ENCODE assay signal across 10 cellular contexts in the genomic region with DNA sequence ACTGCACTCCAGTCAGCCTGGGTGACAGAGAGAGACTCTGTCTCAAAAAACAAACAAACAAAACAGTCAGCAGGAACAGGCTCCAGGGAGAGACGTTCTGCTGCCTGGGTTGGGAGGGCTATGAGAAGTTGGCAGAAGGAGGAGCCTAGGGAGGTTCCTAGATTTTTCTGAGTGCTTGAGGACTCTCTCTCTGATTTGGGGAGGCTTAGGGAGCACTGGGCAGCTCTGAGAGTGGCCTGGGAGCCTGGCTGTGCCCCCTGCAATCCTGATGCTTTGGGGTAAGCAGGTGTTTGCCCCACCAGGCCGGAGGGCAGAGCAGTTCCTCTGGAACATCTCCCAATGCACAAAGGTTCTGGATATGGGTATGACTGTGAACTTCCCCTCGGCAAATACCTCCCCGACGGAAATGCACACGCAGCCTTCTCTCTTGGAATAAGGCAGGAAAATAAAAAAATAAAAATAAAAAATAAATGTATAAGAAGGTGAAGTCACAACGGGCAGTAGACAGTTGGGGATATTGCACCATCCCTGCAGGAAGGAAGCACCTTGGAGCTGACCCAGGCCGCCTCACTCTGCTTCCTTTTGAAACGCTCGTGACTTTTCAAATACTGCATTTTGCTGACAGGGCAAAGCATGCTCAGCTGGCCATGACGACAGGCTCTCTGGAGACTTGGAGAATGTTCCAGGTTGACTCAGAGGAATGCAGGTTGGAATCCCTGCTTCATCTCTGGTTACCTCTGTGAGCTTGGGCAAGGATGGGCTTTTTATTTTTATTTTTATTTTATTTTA. TPM values are rescaled to one million over a fixed set of nuclear protein-coding genes. Genes with fewer than 3 reads are reported as not detected.
A peak's percentile ranks its signal among the peaks of the same experiment; 100 is the strongest.
DNase-seq lines count a peak whose midpoint lies in the region; TF ChIP-seq lines count a peak whose summit lies in the region.
"Had no signal": no experiment of that assay in that cellular context is flagged by ENCODE, and none has a peak within 500 bp of the region (broad histone marks: within the 10 kb centered on the region; RNA-seq: fewer than 3 reads in every experiment).

No MANE protein-coding gene starts in this region.

- TF ChIP-seq CTCF in coronary artery (IDR thresholded peaks at IDR 0.05) (no peak), liver (IDR thresholded peaks at IDR 0.05; ENCODE audit: low read depth, low read length, missing input control) (no peak), vagina (IDR thresholded peaks at IDR 0.05) (no peak)

- no peaks in the 10 kb centered on the region for H3K9me3 ChIP-seq in liver (ENCODE audit: control insufficient read depth in 4 of 4, low read length in 3 of 4)
- H3K9me3 ChIP-seq in vagina, result no peaks in the 10 kb centered on the region

- WGBS in liver, result 36% methylated on average over 11 of the region's 11 CpGs

- peak; percentile 36 for DNase-seq in NCI-H510A treated with DMSO at 0.1 percent for 48 hours (lab: John Stamatoyannopoulos, UW)
- DNase-seq in NCI-H510A (lab: John Stamatoyannopoulos, UW), result no peak
- no peak for DNase-seq in coronary artery (ENCODE audit: low spot score)
- DNase-seq in vagina (ENCODE audit: extremely low spot score in 2 of 2), result no peak
- no peak for DNase-seq in activated gamma-delta T cell (lab: John Stamatoyannopoulos, UW)
- no peak for DNase-seq in NCI-H2227 treated with DMSO at 0.1 percent for 48 hours (lab: John Stamatoyannopoulos, UW)
- DNase-seq in NCI-H748 treated with DMSO at 0.1 percent for 48 hours (lab: John Stamatoyannopoulos, UW), result no peak
- DNase-seq: activated gamma-delta T cell treated with Interleukin-2 at 50 U/mL for 16 hours, naive B cell had no signal

- no peak overlapping the region for H3K4me3 ChIP-seq in coronary artery
- H3K4me3 ChIP-seq in liver (ENCODE audit: low read depth in 1 of 3, low read length in 3 of 3), result no peak overlapping the region
- H3K4me3 ChIP-seq in vagina, result no peak overlapping the region

- TF ChIP-seq RAD21 in liver (IDR thresholded peaks at IDR 0.05), result no peak

- TF ChIP-seq POLR2A in vagina (IDR thresholded peaks at IDR 0.05), result no peak

- H3K4me1 ChIP-seq in liver (ENCODE audit: control insufficient read depth in 4 of 4, insufficient read depth in 4 of 4, low read length in 3 of 4), result no peaks in the 10 kb centered on the region
- H3K4me1 ChIP-seq in vagina, result peaks cover 35% of the 10 kb centered on the region

- H3K27me3 ChIP-seq in liver (ENCODE audit: control insufficient read depth in 4 of 4, insufficient read depth in 4 of 4, low read length in 3 of 4) (no peaks in the 10 kb centered on the region), vagina (no peaks in the 10 kb centered on the region)

- H3K36me3 ChIP-seq in liver (ENCODE audit: control insufficient read depth in 4 of 4, insufficient read depth in 3 of 4, low read depth in 1 of 4, low read length in 3 of 4) (no peaks in the 10 kb centered on the region), vagina (no peaks in the 10 kb centered on the region)

- intact Hi-C loops in vagina (cut with DNase I), result no loop called here

- no peak overlapping the region for H3K9ac ChIP-seq in liver (ENCODE audit: low read depth in 1 of 2, low read length in 2 of 2)

- H3K27ac ChIP-seq in coronary artery (peak overlapping the region; percentile 68 to 74), liver (ENCODE audit: low read depth in 1 of 2, low read length in 2 of 2) (peak overlapping the region; percentile 48 to 70), vagina (peak overlapping the region; percentile 75)

TF ChIP-seq in liver, 16 proteins besides CTCF, POLR2A, EP300 and RAD21:
- TF ChIP-seq FOXA1 (IDR thresholded peaks at IDR 0.05) (no peak), YY1 (IDR thresholded peaks at IDR 0.05) (no peak), SP1 (IDR thresholded peaks at IDR 0.05) (peak; percentile 14), HNF4A (conservative IDR thresholded peaks at IDR 0.05) (no peak), EGR1 (IDR thresholded peaks at IDR 0.05; ENCODE audit: low read depth in 2 of 2) (no peak), GABPA (IDR thresholded peaks at IDR 0.05 in 1 of 2, conservative IDR thresholded peaks at IDR 0.05 in 1 of 2) (peak; percentile 33 to 42), NR2F2 (IDR thresholded peaks at IDR 0.05) (peak; percentile 49), FOXA2 (IDR thresholded peaks at IDR 0.05) (no peak), JUND (IDR thresholded peaks at IDR 0.05) (no peak), RXRA (IDR thresholded peaks at IDR 0.05) (peak in 1 of 2 donors; percentile 11)
- TF ChIP-seq, protein P1, sequence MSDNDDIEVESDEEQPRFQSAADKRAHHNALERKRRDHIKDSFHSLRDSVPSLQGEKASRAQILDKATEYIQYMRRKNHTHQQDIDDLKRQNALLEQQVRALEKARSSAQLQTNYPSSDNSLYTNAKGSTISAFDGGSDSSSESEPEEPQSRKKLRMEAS (IDR thresholded peaks at IDR 0.05), result peak; percentile 32
- TF ChIP-seq, protein P2, sequence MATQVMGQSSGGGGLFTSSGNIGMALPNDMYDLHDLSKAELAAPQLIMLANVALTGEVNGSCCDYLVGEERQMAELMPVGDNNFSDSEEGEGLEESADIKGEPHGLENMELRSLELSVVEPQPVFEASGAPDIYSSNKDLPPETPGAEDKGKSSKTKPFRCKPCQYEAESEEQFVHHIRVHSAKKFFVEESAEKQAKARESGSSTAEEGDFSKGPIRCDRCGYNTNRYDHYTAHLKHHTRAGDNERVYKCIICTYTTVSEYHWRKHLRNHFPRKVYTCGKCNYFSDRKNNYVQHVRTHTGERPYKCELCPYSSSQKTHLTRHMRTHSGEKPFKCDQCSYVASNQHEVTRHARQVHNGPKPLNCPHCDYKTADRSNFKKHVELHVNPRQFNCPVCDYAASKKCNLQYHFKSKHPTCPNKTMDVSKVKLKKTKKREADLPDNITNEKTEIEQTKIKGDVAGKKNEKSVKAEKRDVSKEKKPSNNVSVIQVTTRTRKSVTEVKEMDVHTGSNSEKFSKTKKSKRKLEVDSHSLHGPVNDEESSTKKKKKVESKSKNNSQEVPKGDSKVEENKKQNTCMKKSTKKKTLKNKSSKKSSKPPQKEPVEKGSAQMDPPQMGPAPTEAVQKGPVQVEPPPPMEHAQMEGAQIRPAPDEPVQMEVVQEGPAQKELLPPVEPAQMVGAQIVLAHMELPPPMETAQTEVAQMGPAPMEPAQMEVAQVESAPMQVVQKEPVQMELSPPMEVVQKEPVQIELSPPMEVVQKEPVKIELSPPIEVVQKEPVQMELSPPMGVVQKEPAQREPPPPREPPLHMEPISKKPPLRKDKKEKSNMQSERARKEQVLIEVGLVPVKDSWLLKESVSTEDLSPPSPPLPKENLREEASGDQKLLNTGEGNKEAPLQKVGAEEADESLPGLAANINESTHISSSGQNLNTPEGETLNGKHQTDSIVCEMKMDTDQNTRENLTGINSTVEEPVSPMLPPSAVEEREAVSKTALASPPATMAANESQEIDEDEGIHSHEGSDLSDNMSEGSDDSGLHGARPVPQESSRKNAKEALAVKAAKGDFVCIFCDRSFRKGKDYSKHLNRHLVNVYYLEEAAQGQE (IDR thresholded peaks at IDR 0.05), result no peak
- TF ChIP-seq, protein P3, sequence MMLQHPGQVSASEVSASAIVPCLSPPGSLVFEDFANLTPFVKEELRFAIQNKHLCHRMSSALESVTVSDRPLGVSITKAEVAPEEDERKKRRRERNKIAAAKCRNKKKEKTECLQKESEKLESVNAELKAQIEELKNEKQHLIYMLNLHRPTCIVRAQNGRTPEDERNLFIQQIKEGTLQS (IDR thresholded peaks at IDR 0.05), result no peak

RNA-seq across cellular contexts. Expression of a gene that starts 26.5 kb away (rescaled TPM):
- total RNA-seq in liver, result 1 to 10 TPM; 3.0 to 5.4 TPM
- 1 to 10 TPM in 1 of 2 donors, under 1 TPM in 1; 0.18 to 3.9 TPM for polyA plus RNA-seq in liver
- total RNA-seq in vagina, result 30.9 TPM

RNA-seq across cellular contexts. Expression of a gene that starts 48.0 kb away (rescaled TPM):
- total RNA-seq in liver (10 to 100 TPM; 25.6 to 32.9 TPM), vagina (36.3 TPM)
- polyA plus RNA-seq in liver, result 10 to 100 TPM; 13.2 to 36.1 TPM

RNA-seq across cellular contexts. Expression of a gene that starts 48.4 kb away (rescaled TPM):
- total RNA-seq in liver (100 to 1,000 TPM; 103 to 141 TPM), vagina (212 TPM)
- polyA plus RNA-seq in liver, result 100 to 1,000 TPM; 143 to 204 TPM
